8 cellular contexts compared by ENCODE assay signal in the genomic region with DNA sequence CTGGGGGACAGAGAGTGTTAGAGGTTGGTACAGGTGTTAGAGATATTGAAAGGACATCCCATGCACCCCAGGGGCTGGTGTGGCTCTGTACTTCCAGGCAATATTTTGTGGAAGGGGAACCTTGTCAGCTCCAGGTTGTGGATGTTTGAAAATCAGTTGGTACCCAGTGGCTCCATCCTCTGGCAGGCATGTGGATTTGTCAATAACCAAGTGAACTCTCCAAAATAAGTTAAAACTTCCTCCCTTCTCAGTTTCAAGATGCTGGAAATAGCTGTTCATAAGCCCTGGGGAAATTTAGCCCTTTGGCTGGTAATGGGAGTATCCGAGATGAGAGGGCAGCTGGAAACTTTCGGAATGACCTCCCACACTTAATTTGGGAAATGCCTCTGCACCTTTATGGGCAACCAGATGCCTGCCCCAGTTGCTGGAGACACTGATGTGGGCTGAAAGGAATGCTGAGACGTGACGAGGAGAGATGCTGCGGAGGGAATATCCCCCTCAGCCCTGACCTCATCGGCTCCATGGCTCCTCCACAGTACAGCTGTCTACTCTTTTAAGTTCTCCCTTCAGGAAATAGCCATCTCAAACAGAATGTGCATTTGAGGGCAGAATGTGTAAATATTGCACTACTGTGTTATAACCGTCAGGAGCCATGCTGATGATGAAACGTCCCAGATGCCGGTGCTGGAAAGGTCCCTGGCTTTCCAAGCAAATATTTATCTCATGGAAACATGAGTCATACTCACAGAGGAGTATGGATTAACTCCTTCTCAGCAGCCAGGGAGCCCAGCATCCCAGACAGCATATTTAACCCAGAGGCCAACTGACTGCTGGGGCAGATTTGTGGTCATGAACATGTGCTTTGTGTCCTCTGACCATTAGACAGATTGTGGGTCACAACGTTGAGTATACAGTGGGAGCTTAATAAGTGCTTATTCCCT. TPM values are rescaled to one million over a fixed set of nuclear protein-coding genes. Genes with fewer than 3 reads are reported as not detected.
DNase-seq lines count a peak whose midpoint lies in the region; ATAC-seq and TF ChIP-seq lines count a peak whose summit lies in the region.

No MANE protein-coding gene starts in this region.

- H3K4me1 ChIP-seq in fibroblast of lung (ENCODE audit: control insufficient read depth, extremely low read depth, insufficient read depth, low read length) (peaks cover 40% of the 10 kb centered on the region), MM.1S (ENCODE audit: low read length) (peaks cover 4% of the 10 kb centered on the region; the same call in 1 of the 2 replicates), HAP-1 (no peaks in the 10 kb centered on the region)

- H3K9me3 ChIP-seq in fibroblast of lung (ENCODE audit: control insufficient read depth, insufficient read depth, low read depth, low read length), result no peaks in the 10 kb centered on the region
- no peaks in the 10 kb centered on the region for H3K9me3 ChIP-seq in MM.1S (replicated peaks; ENCODE audit: insufficient read depth, low read length)
- no peaks in the 10 kb centered on the region for H3K9me3 ChIP-seq in HAP-1

- peaks cover 49% of the 10 kb centered on the region for H3K4me1 Mint-ChIP-seq in osteocyte (ENCODE audit: unreplicated experiment)

- H2AFZ ChIP-seq in fibroblast of lung (ENCODE audit: low read length) (no peak overlapping the region), MM.1S (ENCODE audit: low read length) (no peak overlapping the region)

- H3K4me3 Mint-ChIP-seq in osteocyte (ENCODE audit: unreplicated experiment), result no peak overlapping the region

- H3K27me3 Mint-ChIP-seq in osteocyte (ENCODE audit: unreplicated experiment), result no peaks in the 10 kb centered on the region

- H3K9ac ChIP-seq in fibroblast of lung (ENCODE audit: insufficient read depth, low read length), result peak overlapping the region; percentile 41
- no peak overlapping the region for H3K9ac ChIP-seq in MM.1S (ENCODE audit: low read length)

- in situ Hi-C loops in HAP-1 (cut with MboI; ENCODE audit: low sequenced_read_pairs), result no loop called here

- DNase-seq in DMS53 (lab: John Stamatoyannopoulos, UW) (peak; percentile 97), fibroblast of lung (ENCODE audit: low read depth in 2 of 2) (peak; percentile 99 to 100), osteocyte (ENCODE audit: extremely low spot score, unreplicated experiment) (peak; percentile 88), MM.1S (no peak), HAP-1 (ENCODE audit: low spot score in 2 of 2) (no peak)

- peaks cover 30% of the 10 kb centered on the region for H3K36me3 ChIP-seq in fibroblast of lung (ENCODE audit: control insufficient read depth, insufficient read depth, low read length)
- no peaks in the 10 kb centered on the region for H3K36me3 ChIP-seq in MM.1S (replicated peaks; ENCODE audit: insufficient read depth, low read length)
- H3K36me3 ChIP-seq in HAP-1 (replicated peaks), result no peaks in the 10 kb centered on the region

- H3K9me3 Mint-ChIP-seq in osteocyte (ENCODE audit: unreplicated experiment), result no peaks in the 10 kb centered on the region

- H3F3A ChIP-seq in MM.1S (ENCODE audit: insufficient read depth, low read length), result no peaks in the 10 kb centered on the region

- H3K4me2 ChIP-seq in fibroblast of lung (ENCODE audit: extremely low read depth, insufficient read depth, low read length) (peak overlapping the region; percentile 11), MM.1S (ENCODE audit: low read depth, low read length) (no peak overlapping the region)

- H3K79me2 ChIP-seq in fibroblast of lung (ENCODE audit: control insufficient read depth, insufficient read depth, low read length) (no peaks in the 10 kb centered on the region), MM.1S (ENCODE audit: low read length) (no peaks in the 10 kb centered on the region)

- peak overlapping the region; percentile 90 for H3K27ac Mint-ChIP-seq in osteocyte (ENCODE audit: unreplicated experiment)

- no peak for ATAC-seq in HG02763 (IDR thresholded peaks at IDR 0.05; ENCODE audit: unreplicated experiment)
- ATAC-seq in HG02840 (IDR thresholded peaks at IDR 0.05; ENCODE audit: low FRiP score, unreplicated experiment), result no peak

- TF ChIP-seq CTCF in fibroblast of lung (conservative IDR thresholded peaks at IDR 0.05 in 1 of 2, IDR thresholded peaks at IDR 0.05 in 1 of 2; ENCODE audit: low read depth in 1 of 2, low read length in 2 of 2) (peak; percentile 54 to 65), osteocyte (IDR thresholded peaks at IDR 0.05) (peak; percentile 74), MM.1S (IDR thresholded peaks at IDR 0.05; ENCODE audit: low read length) (no peak)

- H3K36me3 Mint-ChIP-seq in osteocyte (ENCODE audit: unreplicated experiment), result peaks cover 34% of the 10 kb centered on the region

- H3K27me3 ChIP-seq in fibroblast of lung (ENCODE audit: control insufficient read depth, insufficient read depth, low read length) (no peaks in the 10 kb centered on the region), MM.1S (replicated peaks; ENCODE audit: insufficient read depth, low read length) (no peaks in the 10 kb centered on the region), HAP-1 (ENCODE audit: low read depth) (no peaks in the 10 kb centered on the region)

- no peaks in the 10 kb centered on the region for H3K9me2 ChIP-seq in MM.1S (replicated peaks; ENCODE audit: insufficient read depth, low read length)

- H4K20me1 ChIP-seq in fibroblast of lung (ENCODE audit: control insufficient read depth, extremely low read depth, insufficient read depth, low read length) (no peaks in the 10 kb centered on the region), MM.1S (ENCODE audit: insufficient read depth, low read length) (no peaks in the 10 kb centered on the region)

- H3K4me3 ChIP-seq in fibroblast of lung (replicated peaks in 1 of 4; ENCODE audit: control extremely low read depth in 1 of 4, insufficient read depth in 1 of 4, low read depth in 3 of 4, low read length in 4 of 4) (peak overlapping the region in 1 of 4 experiments; percentile 7), MM.1S (ENCODE audit: low read length) (no peak overlapping the region), HAP-1 (no peak overlapping the region)

- peak overlapping the region; percentile 89 for H3K27ac ChIP-seq in fibroblast of lung (ENCODE audit: insufficient read depth, low read length)
- no peak overlapping the region for H3K27ac ChIP-seq in MM.1S (ENCODE audit: low read length)

TF ChIP-seq in PFSK-1, 5 proteins besides CTCF, POLR2A, EP300 and RAD21:
- TF ChIP-seq POLR2AphosphoS5 (IDR thresholded peaks at IDR 0.05; ENCODE audit: low read depth, low read length), result no peak; the same call in 1 of the 2 replicates
- peak; percentile 45; the same call in 1 of the 2 replicates for TF ChIP-seq SIN3A (IDR thresholded peaks at IDR 0.05; ENCODE audit: borderline replicate concordance, insufficient read depth, low read length)
- peak; percentile 61; the same call in 1 of the 2 replicates for TF ChIP-seq TAF1 (IDR thresholded peaks at IDR 0.05; ENCODE audit: borderline replicate concordance, insufficient read depth, low read length)
- TF ChIP-seq, protein P1, sequence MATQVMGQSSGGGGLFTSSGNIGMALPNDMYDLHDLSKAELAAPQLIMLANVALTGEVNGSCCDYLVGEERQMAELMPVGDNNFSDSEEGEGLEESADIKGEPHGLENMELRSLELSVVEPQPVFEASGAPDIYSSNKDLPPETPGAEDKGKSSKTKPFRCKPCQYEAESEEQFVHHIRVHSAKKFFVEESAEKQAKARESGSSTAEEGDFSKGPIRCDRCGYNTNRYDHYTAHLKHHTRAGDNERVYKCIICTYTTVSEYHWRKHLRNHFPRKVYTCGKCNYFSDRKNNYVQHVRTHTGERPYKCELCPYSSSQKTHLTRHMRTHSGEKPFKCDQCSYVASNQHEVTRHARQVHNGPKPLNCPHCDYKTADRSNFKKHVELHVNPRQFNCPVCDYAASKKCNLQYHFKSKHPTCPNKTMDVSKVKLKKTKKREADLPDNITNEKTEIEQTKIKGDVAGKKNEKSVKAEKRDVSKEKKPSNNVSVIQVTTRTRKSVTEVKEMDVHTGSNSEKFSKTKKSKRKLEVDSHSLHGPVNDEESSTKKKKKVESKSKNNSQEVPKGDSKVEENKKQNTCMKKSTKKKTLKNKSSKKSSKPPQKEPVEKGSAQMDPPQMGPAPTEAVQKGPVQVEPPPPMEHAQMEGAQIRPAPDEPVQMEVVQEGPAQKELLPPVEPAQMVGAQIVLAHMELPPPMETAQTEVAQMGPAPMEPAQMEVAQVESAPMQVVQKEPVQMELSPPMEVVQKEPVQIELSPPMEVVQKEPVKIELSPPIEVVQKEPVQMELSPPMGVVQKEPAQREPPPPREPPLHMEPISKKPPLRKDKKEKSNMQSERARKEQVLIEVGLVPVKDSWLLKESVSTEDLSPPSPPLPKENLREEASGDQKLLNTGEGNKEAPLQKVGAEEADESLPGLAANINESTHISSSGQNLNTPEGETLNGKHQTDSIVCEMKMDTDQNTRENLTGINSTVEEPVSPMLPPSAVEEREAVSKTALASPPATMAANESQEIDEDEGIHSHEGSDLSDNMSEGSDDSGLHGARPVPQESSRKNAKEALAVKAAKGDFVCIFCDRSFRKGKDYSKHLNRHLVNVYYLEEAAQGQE (IDR thresholded peaks at IDR 0.05; ENCODE audit: insufficient read depth in 1 of 2, low read depth in 2 of 2, low read length in 2 of 2), result 0 out of 4 replicates have a peak, but pooled peaks of 1 of the 2 experiments have one; percentile 4
- TF ChIP-seq FOXP2 (optimal IDR thresholded peaks at IDR 0.05; ENCODE audit: borderline replicate concordance, extremely low read depth, extremely low read length, insufficient read depth), result peak; percentile 26

RNA-seq across cellular contexts. Expression of a gene that starts 29.5 kb away (rescaled TPM):
- polyA plus RNA-seq in PFSK-1 (2012; ENCODE audit: insufficient read length, low read depth), result 140 TPM
- 270 and 398 TPM in 2 replicates for total RNA-seq in fibroblast of lung
- 525 and 889 TPM in 2 replicates for polyA plus RNA-seq in fibroblast of lung
- 631 and 968 TPM in 2 replicates for polyA plus RNA-seq in fibroblast of lung (2012)
- 379 and 787 TPM in 2 replicates for polyA minus RNA-seq in fibroblast of lung (ENCODE audit: low replicate concordance)
- 267 and 343 TPM in 2 replicates for total RNA-seq in osteocyte

Comparison
In these comparisons a context has a peak if more than half of its experiments do, and no peak if none do; other contexts are left out.
1. DNase-seq: peak in DMS53 (single experiment), fibroblast of lung (2 of 2) and osteocyte (single experiment); none in MM.1S (single experiment) and HAP-1 (0 of 2).